28 cellular contexts compared by ENCODE assay signal in the genomic region with DNA sequence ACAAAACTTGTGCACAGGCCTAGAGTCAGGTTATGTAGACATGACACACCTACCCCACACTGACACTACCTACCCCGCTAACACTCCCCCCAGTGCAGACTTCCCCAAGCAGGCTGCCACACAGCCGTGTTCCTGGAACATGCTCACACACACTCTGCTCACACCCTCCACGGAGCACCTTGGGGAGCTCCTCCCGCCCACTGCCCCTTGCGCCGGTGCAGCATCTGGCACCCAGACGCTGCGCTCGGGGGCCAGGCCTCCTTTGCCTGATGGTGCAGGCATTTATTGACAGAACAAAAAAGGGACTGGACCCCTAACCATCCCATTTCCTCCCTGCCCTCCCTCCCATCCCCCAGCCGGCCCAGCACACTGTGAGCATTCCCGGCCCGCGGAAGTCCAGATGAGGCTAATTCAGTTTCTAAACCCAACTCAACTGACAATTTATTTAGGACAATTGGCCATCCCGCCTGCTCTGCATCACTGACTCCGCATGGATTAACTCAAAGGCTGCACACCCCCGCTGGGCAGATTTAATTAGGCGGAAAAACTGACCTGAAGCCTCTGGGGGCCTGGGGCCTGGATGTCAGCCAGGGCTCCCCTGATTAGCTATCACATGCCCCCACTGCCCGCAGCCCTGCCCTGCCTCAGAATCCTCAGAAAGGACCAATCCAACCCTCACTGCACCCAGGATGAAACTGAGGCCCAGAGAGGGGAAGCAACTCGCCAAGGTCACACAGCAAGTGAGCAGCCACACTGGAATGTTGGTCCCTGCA. TPM values are rescaled to one million over a fixed set of nuclear protein-coding genes. Genes with fewer than 3 reads are reported as not detected.
A peak's percentile ranks its signal among the peaks of the same experiment; 100 is the strongest.
DNase-seq lines count a peak whose midpoint lies in the region; ATAC-seq and TF ChIP-seq lines count a peak whose summit lies in the region.
"Had no signal": no experiment of that assay in that cellular context is flagged by ENCODE, and none has a peak within 500 bp of the region (broad histone marks: within the 10 kb centered on the region; RNA-seq: fewer than 3 reads in every experiment).

No MANE protein-coding gene starts in this region.

- H3K4me1 ChIP-seq in upper lobe of right lung: no peaks in the 10 kb centered on the region
- H3K4me1 ChIP-seq: A549 had no signal

- TF ChIP-seq CTCF in WERI-Rb-1 (IDR thresholded peaks at IDR 0.05; ENCODE audit: low read depth, low read length): no peak
- TF ChIP-seq CTCF in glutamatergic neuron (IDR thresholded peaks at IDR 0.05; ENCODE audit: partially characterized antibody, unreplicated experiment): no peak
- TF ChIP-seq CTCF in upper lobe of right lung (IDR thresholded peaks at IDR 0.05): no peak

- H3K9me3 Mint-ChIP-seq in glutamatergic neuron (ENCODE audit: unreplicated experiment): peaks cover 10% of the 10 kb centered on the region
- H3K9me3 Mint-ChIP-seq: activated T-cell treated with anti-CD3 and anti-CD28 coated beads, Interleukin-2, amount 50 U/mL, for 4 hours had no signal

- H3K27me3 ChIP-seq in WERI-Rb-1 (ENCODE audit: insufficient read depth, low read depth, severe bottlenecking) (no peaks in the 10 kb centered on the region), upper lobe of right lung (no peaks in the 10 kb centered on the region)
- H3K27me3 ChIP-seq: transverse colon had no signal

- no peaks in the 10 kb centered on the region for H3K9me3 ChIP-seq in WERI-Rb-1 (ENCODE audit: severe bottlenecking)
- no peaks in the 10 kb centered on the region for H3K9me3 ChIP-seq in upper lobe of right lung
- H3K9me3 ChIP-seq: A549, transverse colon had no signal

- H3K4me1 Mint-ChIP-seq in glutamatergic neuron (ENCODE audit: low read depth, unreplicated experiment): peaks cover 28% of the 10 kb centered on the region

- H3K27ac ChIP-seq in WERI-Rb-1: peak overlapping the region; percentile 56
- H3K27ac ChIP-seq in upper lobe of right lung: no peak overlapping the region
- H3K27ac ChIP-seq: A549, coronary artery, GM23248, transverse colon had no signal

- no peak for ATAC-seq in upper lobe of right lung
- ATAC-seq: A549; activated T-cell treated with anti-CD3 and anti-CD28 coated beads, Interleukin-2, amount 50 U/mL, for 4 hours had no signal

- intact Hi-C loops in upper lobe of right lung (cut with DNase I): no loop called here

- H3K4me3 Mint-ChIP-seq in glutamatergic neuron (ENCODE audit: unreplicated experiment): peak overlapping the region; percentile 50
- H3K4me3 Mint-ChIP-seq: activated T-cell treated with anti-CD3 and anti-CD28 coated beads, Interleukin-2, amount 50 U/mL, for 4 hours had no signal

- H3K27me3 Mint-ChIP-seq in glutamatergic neuron (ENCODE audit: unreplicated experiment): peaks cover 12% of the 10 kb centered on the region

- DNase-seq in NCI-H82 (lab: John Stamatoyannopoulos, UW): peak; percentile 14
- DNase-seq in NCI-H82 treated with DMSO at 0.1 percent for 48 hours (lab: John Stamatoyannopoulos, UW; ENCODE audit: unreplicated experiment): no peak
- DNase-seq in WERI-Rb-1: peak; percentile 73
- DNase-seq in glutamatergic neuron: peak; percentile 51
- DNase-seq in upper lobe of right lung: peak; percentile 39
- DNase-seq in LoVo (ENCODE audit: low spot score): no peak
- no peak for DNase-seq in NCI-H510A (lab: John Stamatoyannopoulos, UW)
- no peak for DNase-seq in iPS-NIHi7 (ENCODE audit: extremely low spot score)
- DNase-seq: activated CD4-positive, alpha-beta T cell treated with anti-CD3 and anti-CD28 coated beads for 48 hours; activated naive CD4-positive, alpha-beta T cell; activated T-cell treated with anti-CD3 and anti-CD28 coated beads, Interleukin-2, amount 50 U/mL, for 4 hours; DMS79; GF-D8; KG1; NCI-H1694; NCI-H774; stimulated activated CD4-positive, alpha-beta T cell treated with anti-CD3 and anti-CD28 coated beads, Interleukin-1b, Interleukin-23, amount 100 ng/mL, for 48 hours; T-helper 2 cell; transverse colon had no signal

- H3K36me3 Mint-ChIP-seq in glutamatergic neuron (ENCODE audit: unreplicated experiment): no peaks in the 10 kb centered on the region

- H3K27ac Mint-ChIP-seq in glutamatergic neuron (ENCODE audit: unreplicated experiment): no peak overlapping the region

- peaks cover 10% of the 10 kb centered on the region for H3K36me3 ChIP-seq in WERI-Rb-1
- H3K36me3 ChIP-seq in upper lobe of right lung: no peaks in the 10 kb centered on the region
- H3K36me3 ChIP-seq: transverse colon had no signal

- H3K4me3 ChIP-seq in WERI-Rb-1 (ENCODE audit: low read depth, low read length): no peak overlapping the region
- no peak overlapping the region for H3K4me3 ChIP-seq in upper lobe of right lung
- H3K4me3 ChIP-seq: A549, coronary artery, GM23248, transverse colon had no signal

RNA-seq across cellular contexts. Expression of a gene that starts 30.1 kb away (rescaled TPM):
- total RNA-seq in glutamatergic neuron (ENCODE audit: unreplicated experiment): 12.6 TPM
- total RNA-seq in upper lobe of right lung: not detected
- total RNA-seq: activated CD8-positive, alpha-beta memory T cell treated with anti-CD3 and anti-CD28 coated beads for 36 hours; activated T-cell treated with anti-CD3 and anti-CD28 coated beads, Interleukin-2, amount 50 U/mL, for 4 hours; GM23248; HT-29; kidney epithelial cell; lung microvascular endothelial cell; pulmonary artery endothelial cell had no signal

RNA-seq across cellular contexts. Expression of a gene that starts 45.3 kb away (rescaled TPM):
- not detected for total RNA-seq in glutamatergic neuron (ENCODE audit: unreplicated experiment)
- total RNA-seq in upper lobe of right lung: not detected
- total RNA-seq: activated CD8-positive, alpha-beta memory T cell treated with anti-CD3 and anti-CD28 coated beads for 36 hours; activated T-cell treated with anti-CD3 and anti-CD28 coated beads, Interleukin-2, amount 50 U/mL, for 4 hours; fibroblast of lung; GM23248; HT-29; kidney epithelial cell; lung microvascular endothelial cell; pulmonary artery endothelial cell; transverse colon had no signal

Comparison
In these comparisons a context has a peak if more than half of its experiments do, and no peak if none do; other contexts are left out.
1. DNase-seq: peak in NCI-H82 (single experiment), WERI-Rb-1 (single experiment), glutamatergic neuron (single experiment) and upper lobe of right lung (single experiment); none in NCI-H82 treated with DMSO at 0.1 percent for 48 hours (single experiment), LoVo (single experiment), NCI-H510A (single experiment) and iPS-NIHi7 (single experiment).
2. RNA of a gene that starts 30.1 kb away (total RNA-seq): 12.6 TPM in glutamatergic neuron (single experiment); not detected in upper lobe of right lung (single experiment); every median in the first group is over 10 times any median in the second.